8 cellular contexts compared by ENCODE assay signal in genomic region chr12:45725631-45726593, GRCh38. TPM values are rescaled to one million over a fixed set of nuclear protein-coding genes. Genes with fewer than 3 reads are reported as not detected.
DNase-seq lines count a peak whose midpoint lies in the region; ATAC-seq and TF ChIP-seq lines count a peak whose summit lies in the region.

No MANE protein-coding gene starts in this region.

- peak overlapping the region; percentile 93 for H2AFZ ChIP-seq in ACC112 (ENCODE audit: low read length, unreplicated experiment)

- H3K27me3 Mint-ChIP-seq in T-helper 17 cell (no peaks in the 10 kb centered on the region), endothelial cell (ENCODE audit: unreplicated experiment) (peaks cover 9% of the 10 kb centered on the region)

- peak; percentile 6 for DNase-seq in GDM1 (lab: John Stamatoyannopoulos, UW)
- DNase-seq in NCI-H1092 (lab: John Stamatoyannopoulos, UW): peak; percentile 52
- no peak for DNase-seq in T-helper 17 cell
- DNase-seq in endothelial cell (ENCODE audit: low spot score): peak; percentile 8
- peak; percentile 62 for DNase-seq in myocyte (ENCODE audit: low read depth)

- H3K4me1 ChIP-seq in ACC112 (ENCODE audit: control insufficient read depth, insufficient read depth, low read length, unreplicated experiment): peaks cover 19% of the 10 kb centered on the region

- H3K9me3 ChIP-seq in T-helper 17 cell (ENCODE audit: control insufficient read depth, low read length, poor library complexity, severe bottlenecking): no peaks in the 10 kb centered on the region

- ATAC-seq in T-helper 17 cell (no peak), GM21360 (IDR thresholded peaks at IDR 0.05; ENCODE audit: unreplicated experiment) (no peak), GM19395 (IDR thresholded peaks at IDR 0.05; ENCODE audit: unreplicated experiment) (no peak)

- peaks cover 8% of the 10 kb centered on the region for H3K36me3 Mint-ChIP-seq in T-helper 17 cell (ENCODE audit: low read depth)
- peaks cover 7% of the 10 kb centered on the region for H3K36me3 Mint-ChIP-seq in endothelial cell (ENCODE audit: low read depth, unreplicated experiment)

- H3K4me3 ChIP-seq in ACC112 (ENCODE audit: low read depth, low read length): peak overlapping the region; percentile 91

- peak overlapping the region; percentile 89 for H3K27ac ChIP-seq in ACC112 (ENCODE audit: low read depth, low read length)

- H3K27ac Mint-ChIP-seq in T-helper 17 cell: peak overlapping the region; percentile 99
- H3K27ac Mint-ChIP-seq in endothelial cell (ENCODE audit: unreplicated experiment): peak overlapping the region; percentile 99

- H3K4me3 Mint-ChIP-seq in T-helper 17 cell: peak overlapping the region; percentile 100
- peak overlapping the region; percentile 99 for H3K4me3 Mint-ChIP-seq in endothelial cell (ENCODE audit: unreplicated experiment)

- H3K27me3 ChIP-seq in ACC112 (ENCODE audit: insufficient read depth, low read length): no peaks in the 10 kb centered on the region

- peaks cover 21% of the 10 kb centered on the region for H3K4me1 Mint-ChIP-seq in T-helper 17 cell
- peaks cover 15% of the 10 kb centered on the region for H3K4me1 Mint-ChIP-seq in endothelial cell (ENCODE audit: unreplicated experiment)

- peaks cover 57% of the 10 kb centered on the region for H3K79me2 ChIP-seq in ACC112 (ENCODE audit: control insufficient read depth, insufficient read depth, low read length, unreplicated experiment)

- no peaks in the 10 kb centered on the region for H3K36me3 ChIP-seq in ACC112 (ENCODE audit: insufficient read depth, low read length)

- no peaks in the 10 kb centered on the region for H3K9me3 Mint-ChIP-seq in endothelial cell (ENCODE audit: unreplicated experiment)

- peak; percentile 37 for TF ChIP-seq CTCF in endothelial cell (IDR thresholded peaks at IDR 0.05; ENCODE audit: unreplicated experiment)

RNA-seq across cellular contexts. Expression of gene ARID2, which starts 3.6 kb away (rescaled TPM):
- total RNA-seq in T-helper 17 cell (10 to 100 TPM; 63.1 to 63.3 TPM), endothelial cell (ENCODE audit: unreplicated experiment) (46.3 TPM), myocyte (15.8 and 17.8 TPM in 2 replicates)
- 5.9 TPM for polyA plus RNA-seq in myocyte (2012)

Comparison
In these comparisons a context has a peak if more than half of its experiments do, and no peak if none do; other contexts are left out.
1. DNase-seq: peak in GDM1 (single experiment), NCI-H1092 (single experiment), endothelial cell (single experiment) and myocyte (single experiment); none in T-helper 17 cell (0 of 3).